In genomic region chr2:39468574-39469331, GRCh38 we compare ENCODE assay signal across 1 cellular context.
A peak's percentile ranks its signal among the peaks of the same experiment; 100 is the strongest.
TF ChIP-seq lines count a peak whose summit lies in the region.

No MANE protein-coding gene starts in this region.

TF ChIP-seq in H1, 55 proteins besides CTCF, POLR2A, EP300 and RAD21:
- TF ChIP-seq SUZ12 (IDR thresholded peaks at IDR 0.05; ENCODE audit: low read length) (no peak), CEBPB (IDR thresholded peaks at IDR 0.05; ENCODE audit: low read depth, low read length) (peak; percentile 64)
